ENCODE assay signal across 10 cellular contexts in genomic region chr15:101267320-101268104, GRCh38. TPM values are rescaled to one million over a fixed set of nuclear protein-coding genes. Genes with fewer than 3 reads are reported as not detected.
DNase-seq lines count a peak whose midpoint lies in the region; ATAC-seq lines count a peak whose summit lies in the region.
"Had no signal": no experiment of that assay in that cellular context is flagged by ENCODE, and none has a peak within 500 bp of the region (broad histone marks: within the 10 kb centered on the region; RNA-seq: fewer than 3 reads in every experiment).

No MANE protein-coding gene starts in this region.

- no peaks in the 10 kb centered on the region for H3K9me3 ChIP-seq in MG63
- H3K9me3 ChIP-seq: BLaER1 treated with 17β-estradiol and CSF1 and Interleukin-3, amounts not matched to agents 10 nM and 100 nM had no signal

- H3K4me3 ChIP-seq in MG63: no peak overlapping the region
- H3K4me3 ChIP-seq: BLaER1 treated with 17β-estradiol and CSF1 and Interleukin-3, amounts not matched to agents 10 nM and 100 nM had no signal

- H3K27me3 ChIP-seq in MG63: no peaks in the 10 kb centered on the region
- H3K27me3 ChIP-seq: BLaER1 treated with 17β-estradiol and CSF1 and Interleukin-3, amounts not matched to agents 10 nM and 100 nM had no signal

- DNase-seq in A172 (ENCODE audit: low spot score) (peak; percentile 69), MG63 (peak; percentile 92), middle frontal gyrus (ENCODE audit: extremely low spot score, low spot score) (peak; percentile 41), HuH-7 (ENCODE audit: low spot score) (no peak), kidney tubule cell (ENCODE audit: low spot score) (no peak), HK-2 (ENCODE audit: unreplicated experiment) (no peak)
- DNase-seq: NCI-H526 had no signal

- ATAC-seq in esophagus mucosa (peak; percentile 70), GM18873 (IDR thresholded peaks at IDR 0.05; ENCODE audit: low FRiP score, unreplicated experiment) (no peak)

- peaks cover 36% of the 10 kb centered on the region for H3K36me3 ChIP-seq in MG63

RNA-seq across cellular contexts. Expression of gene SELENOS, which starts 9.8 kb away (rescaled TPM):
- 61.8 and 83.1 TPM in 2 replicates for total RNA-seq in A172 (2014; rRNA removed; shearing (Covaris generic))
- total RNA-seq in MG63 (2014; rRNA removed; shearing (Covaris generic); ENCODE audit: low replicate concordance): 131 and 133 TPM in 2 replicates
- 37.8 TPM for total RNA-seq in esophagus mucosa

RNA-seq across cellular contexts. Expression of gene CHSY1, which starts 15.7 kb away (rescaled TPM):
- 21.9 and 22.4 TPM in 2 replicates for total RNA-seq in A172 (2014; rRNA removed; shearing (Covaris generic))
- 9.5 and 11.0 TPM in 2 replicates for total RNA-seq in MG63 (2014; rRNA removed; shearing (Covaris generic); ENCODE audit: low replicate concordance)
- 10.0 TPM for total RNA-seq in esophagus mucosa

RNA-seq across cellular contexts. Expression of gene SNRPA1, which starts 27.5 kb away (rescaled TPM):
- total RNA-seq in A172 (2014; rRNA removed; shearing (Covaris generic)): 51.2 and 62.6 TPM in 2 replicates
- total RNA-seq in MG63 (2014; rRNA removed; shearing (Covaris generic); ENCODE audit: low replicate concordance): 134 and 190 TPM in 2 replicates
- total RNA-seq in esophagus mucosa: 44.5 TPM

Comparison
In these comparisons a context has a peak if more than half of its experiments do, and no peak if none do; other contexts are left out.
1. DNase-seq: peak in A172 (single experiment), MG63 (single experiment) and middle frontal gyrus (single experiment); none in HuH-7 (single experiment), kidney tubule cell (single experiment) and HK-2 (single experiment).